ENCODE assay signal across 21 cellular contexts in the genomic region with DNA sequence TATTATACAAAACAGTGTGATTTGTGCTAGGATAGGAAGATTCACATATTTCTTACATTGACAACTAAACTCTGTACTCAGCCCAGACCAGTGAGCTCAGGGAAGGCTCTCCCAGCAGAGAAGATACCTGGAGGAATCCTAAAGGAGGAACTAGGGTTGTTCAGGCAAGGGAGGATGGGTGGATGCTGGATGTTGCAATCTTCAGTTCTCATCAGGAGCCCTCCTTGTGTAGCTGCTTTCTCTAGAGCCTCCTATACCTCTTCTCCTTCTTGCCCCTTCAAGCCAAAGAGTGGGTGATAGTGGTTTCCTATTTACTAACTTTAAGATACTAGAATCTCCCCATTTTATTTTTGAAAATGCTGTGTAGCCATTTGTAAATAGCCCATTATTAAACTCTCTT.
"Had no signal": no experiment of that assay in that cellular context is flagged by ENCODE, and none has a peak within 500 bp of the region (broad histone marks: within the 10 kb centered on the region; RNA-seq: fewer than 3 reads in every experiment).

No MANE protein-coding gene starts in this region.

- H3K27ac ChIP-seq: brain microvascular endothelial cell, cardiac muscle cell, Peyer's patch, RWPE1 had no signal

- H3K4me3 ChIP-seq: cardiac muscle cell, Peyer's patch had no signal

- H3K27me3 ChIP-seq: brain microvascular endothelial cell, Peyer's patch had no signal

- H3K36me3 ChIP-seq: brain microvascular endothelial cell, cardiac muscle cell, Peyer's patch had no signal

- H3K4me1 ChIP-seq: Peyer's patch had no signal

- DNase-seq: activated CD4-positive, alpha-beta T cell treated with anti-CD3 and anti-CD28 coated beads for 4 hours; activated CD8-positive, alpha-beta memory T cell treated with anti-CD3 and anti-CD28 coated beads, Interleukin-2, amount 50 U/mL, for 4 hours; activated CD8-positive, alpha-beta T cell treated with anti-CD3 and anti-CD28 coated beads for 36 hours; activated gamma-delta T cell treated with Interleukin-2 at 50 U/mL for 16 hours; activated naive CD4-positive, alpha-beta T cell treated with anti-CD3 and anti-CD28 coated beads, Interleukin-2, amount 10 ng/mL, durations not matched to agents 7 days and 5 days; activated naive CD8-positive, alpha-beta T cell treated with anti-CD3 and anti-CD28 coated beads for 36 hours; activated T-cell treated with anti-CD3 and anti-CD28 coated beads, Interleukin-2, amount 50 U/mL, for 72 hours; brain microvascular endothelial cell; MM.1S; NCI-H1105 treated with DMSO at 0.1 percent for 48 hours; NCI-H1436 treated with DMSO at 0.1 percent for 48 hours; NCI-H187; NCI-H2081; NCI-H510A treated with DMSO at 0.1 percent for 48 hours; NCI-H69; Peyer's patch; Right ventricle myocardium superior; T-helper 1 cell had no signal

- H3K9me3 ChIP-seq: Peyer's patch had no signal

- ATAC-seq: activated CD4-positive, CD25-positive, alpha-beta regulatory T cell treated with anti-CD3 and anti-CD28 coated beads, Interleukin-2, amount 50 U/mL, for 24 hours; activated CD8-positive, alpha-beta T cell treated with anti-CD3 and anti-CD28 coated beads for 36 hours; activated T-cell treated with anti-CD3 and anti-CD28 coated beads, Interleukin-2, amount 50 U/mL, for 72 hours had no signal
